ENCODE assay signal across 10 cellular contexts in genomic region chr2:192515937-192516336, GRCh38.
"Had no signal": no experiment of that assay in that cellular context is flagged by ENCODE, and none has a peak within 500 bp of the region (broad histone marks: within the 10 kb centered on the region; RNA-seq: fewer than 3 reads in every experiment).

No MANE protein-coding gene starts in this region.

- ATAC-seq: HCT116 had no signal

- DNase-seq: GM23248, H9, HFFc6, Karpas-422, KBM-7 had no signal

- H3K4me2 ChIP-seq: KMS-11 had no signal

- H3K27ac ChIP-seq: GM23248, HL-60, KMS-11 had no signal

- FAIRE-seq: H1, H54 had no signal

- H3K4me3 ChIP-seq: GM23248 had no signal
